Comparison of ENCODE assay signal across 1 cellular context in the genomic region with DNA sequence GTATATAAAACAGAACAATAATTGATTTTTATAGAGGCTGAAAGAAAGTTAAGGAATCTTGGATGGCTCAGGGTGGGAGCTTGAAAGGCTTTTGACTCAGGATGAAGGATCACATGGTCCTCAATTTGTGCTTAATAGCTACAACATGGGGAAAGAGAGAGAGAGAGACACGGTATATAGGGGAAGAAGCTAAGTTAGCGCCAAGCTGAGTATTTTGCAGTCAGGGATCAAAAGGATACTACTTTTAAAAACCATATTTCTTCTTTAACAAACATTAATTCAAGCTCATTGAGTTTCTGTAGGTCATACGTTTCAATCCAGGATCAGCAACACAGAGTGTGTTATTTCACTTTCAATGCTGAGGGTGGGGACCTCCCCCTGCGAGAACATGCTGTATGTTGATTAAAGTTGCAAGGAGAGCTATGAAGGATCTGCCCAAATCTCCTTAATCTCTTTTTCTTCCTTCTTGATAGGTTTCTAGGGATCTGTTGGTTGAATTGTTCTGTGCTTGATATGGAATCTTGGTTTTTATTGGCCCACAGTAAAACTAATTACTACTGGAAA.
TF ChIP-seq lines count a peak whose summit lies in the region.

No MANE protein-coding gene starts in this region.

TF ChIP-seq in K562, 482 proteins besides CTCF, POLR2A, EP300 and RAD21 (continued from another document):
- TF ChIP-seq MGA (IDR thresholded peaks at IDR 0.05) (0 out of 2 replicates have a peak, but pooled peaks have one; percentile 3), NR2F6 (CRISPR knock-in tag; IDR thresholded peaks at IDR 0.05) (no peak), ZFPM2 (CRISPR knock-in tag; IDR thresholded peaks at IDR 0.05) (no peak), GATA2 (CRISPR knock-in tag; IDR thresholded peaks at IDR 0.05) (no peak), CEBPG (CRISPR knock-in tag; IDR thresholded peaks at IDR 0.05) (no peak), CEBPG (tag; conservative IDR thresholded peaks at IDR 0.05 in 1 of 2, IDR thresholded peaks at IDR 0.05 in 1 of 2) (peak in 1 of 2 experiments; percentile 73; a peak in 1 of 4 replicates), ZNF282 (CRISPR knock-in tag; IDR thresholded peaks at IDR 0.05) (no peak), GABPA (tag; conservative IDR thresholded peaks at IDR 0.05; ENCODE audit: low read depth) (peak; percentile 59), EP400 (IDR thresholded peaks at IDR 0.05) (0 out of 2 replicates have a peak, but pooled peaks have one; percentile 11), TOE1 (IDR thresholded peaks at IDR 0.05; ENCODE audit: borderline replicate concordance) (no peak), TOE1 (CRISPR knock-in tag; IDR thresholded peaks at IDR 0.05; ENCODE audit: borderline replicate concordance, low read depth) (no peak), E2F5 (CRISPR knock-in tag; IDR thresholded peaks at IDR 0.05) (no peak), SAFB (IDR thresholded peaks at IDR 0.05; ENCODE audit: borderline replicate concordance, low read depth, low read length) (no peak)
- TF ChIP-seq, protein P1, sequence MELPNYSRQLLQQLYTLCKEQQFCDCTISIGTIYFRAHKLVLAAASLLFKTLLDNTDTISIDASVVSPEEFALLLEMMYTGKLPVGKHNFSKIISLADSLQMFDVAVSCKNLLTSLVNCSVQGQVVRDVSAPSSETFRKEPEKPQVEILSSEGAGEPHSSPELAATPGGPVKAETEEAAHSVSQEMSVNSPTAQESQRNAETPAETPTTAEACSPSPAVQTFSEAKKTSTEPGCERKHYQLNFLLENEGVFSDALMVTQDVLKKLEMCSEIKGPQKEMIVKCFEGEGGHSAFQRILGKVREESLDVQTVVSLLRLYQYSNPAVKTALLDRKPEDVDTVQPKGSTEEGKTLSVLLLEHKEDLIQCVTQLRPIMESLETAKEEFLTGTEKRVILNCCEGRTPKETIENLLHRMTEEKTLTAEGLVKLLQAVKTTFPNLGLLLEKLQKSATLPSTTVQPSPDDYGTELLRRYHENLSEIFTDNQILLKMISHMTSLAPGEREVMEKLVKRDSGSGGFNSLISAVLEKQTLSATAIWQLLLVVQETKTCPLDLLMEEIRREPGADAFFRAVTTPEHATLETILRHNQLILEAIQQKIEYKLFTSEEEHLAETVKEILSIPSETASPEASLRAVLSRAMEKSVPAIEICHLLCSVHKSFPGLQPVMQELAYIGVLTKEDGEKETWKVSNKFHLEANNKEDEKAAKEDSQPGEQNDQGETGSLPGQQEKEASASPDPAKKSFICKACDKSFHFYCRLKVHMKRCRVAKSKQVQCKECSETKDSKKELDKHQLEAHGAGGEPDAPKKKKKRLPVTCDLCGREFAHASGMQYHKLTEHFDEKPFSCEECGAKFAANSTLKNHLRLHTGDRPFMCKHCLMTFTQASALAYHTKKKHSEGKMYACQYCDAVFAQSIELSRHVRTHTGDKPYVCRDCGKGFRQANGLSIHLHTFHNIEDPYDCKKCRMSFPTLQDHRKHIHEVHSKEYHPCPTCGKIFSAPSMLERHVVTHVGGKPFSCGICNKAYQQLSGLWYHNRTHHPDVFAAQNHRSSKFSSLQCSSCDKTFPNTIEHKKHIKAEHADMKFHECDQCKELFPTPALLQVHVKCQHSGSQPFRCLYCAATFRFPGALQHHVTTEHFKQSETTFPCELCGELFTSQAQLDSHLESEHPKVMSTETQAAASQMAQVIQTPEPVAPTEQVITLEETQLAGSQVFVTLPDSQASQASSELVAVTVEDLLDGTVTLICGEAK (IDR thresholded peaks at IDR 0.05): 0 out of 2 replicates have a peak, but pooled peaks have one; percentile 7
- TF ChIP-seq, protein P1 (CRISPR knock-in tag; IDR thresholded peaks at IDR 0.05): no peak
